8 cellular contexts compared by ENCODE assay signal in genomic region chr2:149598014-149598395, GRCh38. TPM values are rescaled to one million over a fixed set of nuclear protein-coding genes. Genes with fewer than 3 reads are reported as not detected.
DNase-seq lines count a peak whose midpoint lies in the region; ATAC-seq and TF ChIP-seq lines count a peak whose summit lies in the region.

No MANE protein-coding gene starts in this region.

- no peaks in the 10 kb centered on the region for H3K9me2 ChIP-seq in PC-3 (replicated peaks; ENCODE audit: low read length)

- intact Hi-C loops in PC-3 (cut with micrococcal nuclease), result loop anchor here (5.0 to 10.0 kb wide), 3 partner anchors 307 to 1564 kb away; no protein-coding TSS in a partner anchor

- H3K36me3 Mint-ChIP-seq in activated CD8-positive, alpha-beta memory T cell treated with anti-CD3 and anti-CD28 coated beads, Interleukin-2, amount 10 ng/mL, durations not matched to agents 7 days and 5 days, result peaks cover 1% of the 10 kb centered on the region
- peaks cover 5% of the 10 kb centered on the region for H3K36me3 Mint-ChIP-seq in glutamatergic neuron (ENCODE audit: unreplicated experiment)

- H3K27me3 Mint-ChIP-seq in activated CD8-positive, alpha-beta memory T cell treated with anti-CD3 and anti-CD28 coated beads, Interleukin-2, amount 10 ng/mL, durations not matched to agents 7 days and 5 days, result peaks cover 10% of the 10 kb centered on the region
- H3K27me3 Mint-ChIP-seq in glutamatergic neuron (ENCODE audit: unreplicated experiment), result no peaks in the 10 kb centered on the region
- H3K27me3 Mint-ChIP-seq in stimulated activated naive CD8-positive, alpha-beta T cell treated with anti-CD3 and anti-CD28 coated beads, Interleukin-15, amount 100 ng/mL, for 72 hours, result peaks cover 24% of the 10 kb centered on the region

- peaks cover 6% of the 10 kb centered on the region; the same call in 1 of the 2 replicates for H3K9me3 ChIP-seq in PC-3 (ENCODE audit: low read length)

- H4K20me1 ChIP-seq in PC-3 (ENCODE audit: low read length), result no peaks in the 10 kb centered on the region

- no peaks in the 10 kb centered on the region for H3F3A ChIP-seq in PC-3 (ENCODE audit: low read length, unreplicated experiment)

- peak; percentile 11 for ATAC-seq in activated CD8-positive, alpha-beta memory T cell treated with anti-CD3 and anti-CD28 coated beads, Interleukin-2, amount 10 ng/mL, durations not matched to agents 7 days and 5 days
- peak; percentile 56 for ATAC-seq in PC-3
- peak; percentile 51 for ATAC-seq in stimulated activated naive CD8-positive, alpha-beta T cell treated with anti-CD3 and anti-CD28 coated beads, Interleukin-15, amount 100 ng/mL, for 72 hours

- H3K4me2 ChIP-seq in PC-3 (ENCODE audit: low read length), result peak overlapping the region; percentile 83

- H3K9me3 Mint-ChIP-seq in activated CD8-positive, alpha-beta memory T cell treated with anti-CD3 and anti-CD28 coated beads, Interleukin-2, amount 10 ng/mL, durations not matched to agents 7 days and 5 days (ENCODE audit: low read depth), result no peaks in the 10 kb centered on the region
- H3K9me3 Mint-ChIP-seq in glutamatergic neuron (ENCODE audit: unreplicated experiment), result no peaks in the 10 kb centered on the region
- H3K9me3 Mint-ChIP-seq in stimulated activated naive CD8-positive, alpha-beta T cell treated with anti-CD3 and anti-CD28 coated beads, Interleukin-15, amount 100 ng/mL, for 72 hours, result no peaks in the 10 kb centered on the region

- H3K4me1 Mint-ChIP-seq in activated CD8-positive, alpha-beta memory T cell treated with anti-CD3 and anti-CD28 coated beads, Interleukin-2, amount 10 ng/mL, durations not matched to agents 7 days and 5 days, result peaks cover 22% of the 10 kb centered on the region
- H3K4me1 Mint-ChIP-seq in glutamatergic neuron (ENCODE audit: low read depth, unreplicated experiment), result peaks cover 6% of the 10 kb centered on the region
- H3K4me1 Mint-ChIP-seq in stimulated activated naive CD8-positive, alpha-beta T cell treated with anti-CD3 and anti-CD28 coated beads, Interleukin-15, amount 100 ng/mL, for 72 hours, result peaks cover 23% of the 10 kb centered on the region

- H3K9ac ChIP-seq in PC-3 (ENCODE audit: low read length), result peak overlapping the region; percentile 61

- H3K36me3 ChIP-seq in PC-3 (ENCODE audit: low read depth, low read length) (peaks cover 2% of the 10 kb centered on the region; the same call in 1 of the 2 replicates), H7 (replicated peaks; ENCODE audit: control insufficient read depth, insufficient read depth, low read length) (no peaks in the 10 kb centered on the region)

- peaks cover 41% of the 10 kb centered on the region for H3K4me1 ChIP-seq in PC-3 (ENCODE audit: insufficient read depth, low read length)

- TF ChIP-seq CTCF in PC-3 (conservative IDR thresholded peaks at IDR 0.05; ENCODE audit: low read depth, low read length), result no peak
- no peak for TF ChIP-seq CTCF in glutamatergic neuron (IDR thresholded peaks at IDR 0.05; ENCODE audit: partially characterized antibody, unreplicated experiment)

- H3K27me3 ChIP-seq in PC-3 (ENCODE audit: low read length) (no peaks in the 10 kb centered on the region), H7 (ENCODE audit: control insufficient read depth, insufficient read depth, low read length) (no peaks in the 10 kb centered on the region)

- CTCF ChIA-PET in activated CD8-positive, alpha-beta memory T cell treated with anti-CD3 and anti-CD28 coated beads, Interleukin-2, amount 10 ng/mL, durations not matched to agents 7 days and 5 days (lab: Charles Lee), result interaction anchor here (0.7 to 1.8 kb wide), 7 partner anchors 10 to 1641 kb away, joined by 3 to 8 read pairs (median 3); partner anchors contain the start of gene MMADHC
- CTCF ChIA-PET in PC-3 (lab: Charles Lee), result interaction anchor here (0.5 kb wide), 1 partner anchor 118 kb away, joined by 3 read pairs; no protein-coding TSS in a partner anchor

- no peaks in the 10 kb centered on the region for H3K79me2 ChIP-seq in PC-3 (ENCODE audit: low read length)

- H3K27ac ChIP-seq in PC-3 (ENCODE audit: low read length) (peak overlapping the region; percentile 83), substantia nigra (ENCODE audit: low read depth, low read length, poor library complexity, severe bottlenecking) (no peak overlapping the region)

- BruUV-seq in PC-3 (replicated peaks; lab: Mats Ljungman, UMichigan), result TSS peak; percentile 33

- no peak for DNase-seq in activated CD8-positive, alpha-beta memory T cell treated with anti-CD3 and anti-CD28 coated beads, Interleukin-2, amount 10 ng/mL, durations not matched to agents 7 days and 5 days
- DNase-seq in activated CD8-positive, alpha-beta memory T cell treated with anti-CD3 and anti-CD28 coated beads, Interleukin-2, amount 50 U/mL, for 4 hours, result no peak
- DNase-seq in PC-3 (no peak), glutamatergic neuron (peak; percentile 19), ecto neural progenitor cell (ENCODE audit: low spot score) (no peak), substantia nigra (lab: John Stamatoyannopoulos, UW) (no peak), H7 (no peak)
- DNase-seq in stimulated activated naive CD8-positive, alpha-beta T cell treated with anti-CD3 and anti-CD28 coated beads, Interleukin-15, amount 100 ng/mL, for 72 hours, result no peak

- H3K4me3 Mint-ChIP-seq in activated CD8-positive, alpha-beta memory T cell treated with anti-CD3 and anti-CD28 coated beads, Interleukin-2, amount 10 ng/mL, durations not matched to agents 7 days and 5 days, result peak overlapping the region; percentile 28
- no peak overlapping the region for H3K4me3 Mint-ChIP-seq in glutamatergic neuron (ENCODE audit: unreplicated experiment)
- H3K4me3 Mint-ChIP-seq in stimulated activated naive CD8-positive, alpha-beta T cell treated with anti-CD3 and anti-CD28 coated beads, Interleukin-15, amount 100 ng/mL, for 72 hours, result peak overlapping the region; percentile 9 to 57

- peak overlapping the region; percentile 54 for H3K27ac Mint-ChIP-seq in activated CD8-positive, alpha-beta memory T cell treated with anti-CD3 and anti-CD28 coated beads, Interleukin-2, amount 10 ng/mL, durations not matched to agents 7 days and 5 days
- H3K27ac Mint-ChIP-seq in glutamatergic neuron (ENCODE audit: unreplicated experiment), result no peak overlapping the region
- peak overlapping the region in 1 of 2 donors; percentile 6 for H3K27ac Mint-ChIP-seq in stimulated activated naive CD8-positive, alpha-beta T cell treated with anti-CD3 and anti-CD28 coated beads, Interleukin-15, amount 100 ng/mL, for 72 hours

- H3K4me3 ChIP-seq in PC-3 (ENCODE audit: low read length) (peak overlapping the region; percentile 59), H7 (ENCODE audit: insufficient read depth, low read depth, low read length) (no peak overlapping the region)

- POLR2A ChIA-PET in PC-3 (lab: Charles Lee; ENCODE audit: unreplicated experiment), result interaction anchor here (0.5 kb wide), 2 partner anchors 602 to 872 kb away, joined by 4 read pairs; no protein-coding TSS in a partner anchor

- peak overlapping the region; percentile 73 for H2AFZ ChIP-seq in PC-3 (ENCODE audit: low read length)

RNA-seq across cellular contexts. Expression of gene MMADHC, which starts 10.4 kb away (rescaled TPM):
- total RNA-seq in activated CD8-positive, alpha-beta memory T cell treated with anti-CD3 and anti-CD28 coated beads, Interleukin-2, amount 10 ng/mL, durations not matched to agents 7 days and 5 days, result 100 to 1,000 TPM in 1 of 2 experiments, 10 to 100 TPM in 1; 82.1 to 111 TPM
- total RNA-seq in PC-3 (2014; rRNA removed), result 99.1 and 130 TPM in 2 replicates
- 74.3 TPM for total RNA-seq in glutamatergic neuron (ENCODE audit: unreplicated experiment)
- total RNA-seq in H7 (2014; rRNA removed; shearing (Covaris generic)), result 161 and 166 TPM in 2 replicates
